ENCODE assay signal across 15 cellular contexts in genomic region chr6:126574301-126574700, GRCh38.
DNase-seq lines count a peak whose midpoint lies in the region; ATAC-seq and TF ChIP-seq lines count a peak whose summit lies in the region.
"Had no signal": no experiment of that assay in that cellular context is flagged by ENCODE, and none has a peak within 500 bp of the region (broad histone marks: within the 10 kb centered on the region; RNA-seq: fewer than 3 reads in every experiment).

No MANE protein-coding gene starts in this region.

- no peak for ATAC-seq in GM21723 (IDR thresholded peaks at IDR 0.05; ENCODE audit: unreplicated experiment)

- no peak overlapping the region for H2AK5ac ChIP-seq in H9 (ENCODE audit: insufficient read length, low read length)

- no peak overlapping the region; a peak in 1 of 7 replicates for H3K27ac Mint-ChIP-seq in H9
- H3K27ac Mint-ChIP-seq: CD4-positive, alpha-beta memory T cell; IgD-negative memory B cell had no signal

- H2BK15ac ChIP-seq in H9 (ENCODE audit: low read depth, low read length), result no peak overlapping the region

- H3T11ph ChIP-seq in H9 (ENCODE audit: low read length), result no peak overlapping the region

- H4K5ac ChIP-seq in H9 (ENCODE audit: insufficient read length, low read depth, low read length), result no peak overlapping the region

- no peaks in the 10 kb centered on the region for H3K27me3 Mint-ChIP-seq in H9 (ENCODE audit: low read depth)
- H3K27me3 Mint-ChIP-seq: CD4-positive, alpha-beta memory T cell; IgD-negative memory B cell had no signal

- no peak overlapping the region for H3K18ac ChIP-seq in H9 (ENCODE audit: insufficient read length, low read depth, low read length)

- no peaks in the 10 kb centered on the region for H3K36me3 ChIP-seq in SJCRH30
- no peaks in the 10 kb centered on the region for H3K36me3 ChIP-seq in osteoblast (ENCODE audit: insufficient read depth, low read length)
- H3K36me3 ChIP-seq: BE2C had no signal

- H3K36me3 Mint-ChIP-seq in H9 (ENCODE audit: insufficient read depth in 1 of 3, low read depth in 3 of 3), result no peaks in the 10 kb centered on the region
- H3K36me3 Mint-ChIP-seq: CD4-positive, alpha-beta memory T cell; IgD-negative memory B cell had no signal

- no peak overlapping the region for H3K14ac ChIP-seq in H9 (ENCODE audit: insufficient read depth, low read length)

- no peak overlapping the region for H2BK12ac ChIP-seq in H9 (ENCODE audit: insufficient read length, low read depth, low read length)

- no peaks in the 10 kb centered on the region for H3K4me1 Mint-ChIP-seq in H9
- H3K4me1 Mint-ChIP-seq: CD4-positive, alpha-beta memory T cell; IgD-negative memory B cell had no signal

- H3K9me3 Mint-ChIP-seq in H9, result no peaks in the 10 kb centered on the region

- H3K23me2 ChIP-seq in H9 (ENCODE audit: insufficient read length, low read depth, low read length, poor library complexity, severe bottlenecking), result no peaks in the 10 kb centered on the region

- no peaks in the 10 kb centered on the region for H3K79me1 ChIP-seq in H9 (ENCODE audit: insufficient read depth, low read depth, low read length, poor library complexity, severe bottlenecking)

- TF ChIP-seq CTCF in osteoblast (IDR thresholded peaks at IDR 0.05; ENCODE audit: extremely low read depth, low read depth, low read length) (no peak), H9 (conservative IDR thresholded peaks at IDR 0.05) (no peak)

- H3K79me2 ChIP-seq in osteoblast (ENCODE audit: insufficient read depth, low read length), result no peaks in the 10 kb centered on the region
- no peaks in the 10 kb centered on the region for H3K79me2 ChIP-seq in H9 (ENCODE audit: insufficient read depth, low read length)

- H3K27ac ChIP-seq in SJCRH30, result peak overlapping the region; percentile 81
- no peak overlapping the region for H3K27ac ChIP-seq in osteoblast (ENCODE audit: low read depth, low read length)
- H3K27ac ChIP-seq in H9 (ENCODE audit: insufficient read length, low read depth, low read length), result no peak overlapping the region
- H3K27ac ChIP-seq: C4-2B, GM23248 had no signal

- DNase-seq in NCI-H1048 (lab: John Stamatoyannopoulos, UW) (peak; percentile 9), SJCRH30 (peak in 1 of 2 experiments; percentile 63), left kidney (ENCODE audit: low read depth, low spot score) (peak; percentile 17), osteoblast (ENCODE audit: insufficient read length, low spot score, missing footprints) (peak; percentile 15), H9 (no peak), NCI-H1436 (lab: John Stamatoyannopoulos, UW) (no peak), cortex of kidney (lab: John Stamatoyannopoulos, UW) (no peak)
- DNase-seq: BE2C; CD4-positive, alpha-beta memory T cell; COR-L47; GF-D8 had no signal

- H2AFZ ChIP-seq in osteoblast (ENCODE audit: low read length) (no peak overlapping the region), H9 (ENCODE audit: low read length) (no peak overlapping the region)
- H2AFZ ChIP-seq: GM23248 had no signal

- no peak overlapping the region for H2BK120ac ChIP-seq in H9 (ENCODE audit: low read depth, low read length, poor library complexity, severe bottlenecking)

- H4K20me1 ChIP-seq in osteoblast (ENCODE audit: insufficient read depth, low read length) (no peaks in the 10 kb centered on the region), H9 (ENCODE audit: control insufficient read depth, insufficient read depth, insufficient read length) (no peaks in the 10 kb centered on the region)

- H3K9ac ChIP-seq in H9 (ENCODE audit: extremely low read depth, insufficient read length, low read length), result no peak overlapping the region
- H3K9ac ChIP-seq: GM23248 had no signal

- no peak overlapping the region for H4K91ac ChIP-seq in H9 (ENCODE audit: insufficient read length, low read depth, low read length)

- H2BK5ac ChIP-seq in H9 (ENCODE audit: insufficient read length, low read length), result no peak overlapping the region

- peaks cover 25% of the 10 kb centered on the region for H3K4me1 ChIP-seq in SJCRH30
- H3K4me1 ChIP-seq in osteoblast (ENCODE audit: insufficient read depth, low read length), result no peaks in the 10 kb centered on the region
- no peaks in the 10 kb centered on the region for H3K4me1 ChIP-seq in H9 (ENCODE audit: insufficient read depth, low read length)
- H3K4me1 ChIP-seq: BE2C had no signal

- no peak overlapping the region for H3K23ac ChIP-seq in H9 (ENCODE audit: insufficient read length, low read depth, low read length)

- no peak overlapping the region for H3K56ac ChIP-seq in H9 (ENCODE audit: insufficient read length, low read depth, low read length)

- H3K4me2 ChIP-seq in osteoblast (ENCODE audit: insufficient read depth, low read length), result no peak overlapping the region
- H3K4me2 ChIP-seq in H9 (ENCODE audit: insufficient read depth, insufficient read length, low read length), result no peak overlapping the region

- H4K8ac ChIP-seq in H9 (replicated peaks; ENCODE audit: insufficient read length, low read depth, low read length), result no peak overlapping the region

- H3K9me3 ChIP-seq in SJCRH30 (replicated peaks) (no peaks in the 10 kb centered on the region), osteoblast (ENCODE audit: low read depth, low read length) (no peaks in the 10 kb centered on the region), H9 (ENCODE audit: control insufficient read depth, low read depth, low read length) (no peaks in the 10 kb centered on the region)
- H3K9me3 ChIP-seq: BE2C had no signal

- WGBS in H9 (ENCODE audit: extremely low coverage, insufficient read length, low lambda C conversion rate), result no CpG with 5 or more reads among the region's 1 CpG

- no peaks in the 10 kb centered on the region for H3K27me3 ChIP-seq in SJCRH30
- no peaks in the 10 kb centered on the region for H3K27me3 ChIP-seq in osteoblast (ENCODE audit: insufficient read depth, low read length)
- H3K27me3 ChIP-seq in H9 (ENCODE audit: insufficient read depth, low read length), result no peaks in the 10 kb centered on the region
- H3K27me3 ChIP-seq: BE2C had no signal

- H3K4me3 Mint-ChIP-seq in H9, result no peak overlapping the region
- H3K4me3 Mint-ChIP-seq: CD4-positive, alpha-beta memory T cell; IgD-negative memory B cell had no signal

- H3K4me3 ChIP-seq in SJCRH30, result no peak overlapping the region
- no peak overlapping the region for H3K4me3 ChIP-seq in osteoblast (ENCODE audit: insufficient read depth, low read length)
- H3K4me3 ChIP-seq: GM23248 had no signal

- H2BK20ac ChIP-seq in H9 (ENCODE audit: low read depth, low read length, poor library complexity, severe bottlenecking), result no peak overlapping the region

- no peak overlapping the region for H3K4ac ChIP-seq in H9 (ENCODE audit: low read depth, low read length)

Comparison
In these comparisons a context has a peak if more than half of its experiments do, and no peak if none do; other contexts are left out.
1. DNase-seq: peak in NCI-H1048 (single experiment), left kidney (single experiment) and osteoblast (single experiment); none in H9 (single experiment), NCI-H1436 (single experiment) and cortex of kidney (single experiment).